ENCODE assay signal across 1 cellular context in the genomic region with DNA sequence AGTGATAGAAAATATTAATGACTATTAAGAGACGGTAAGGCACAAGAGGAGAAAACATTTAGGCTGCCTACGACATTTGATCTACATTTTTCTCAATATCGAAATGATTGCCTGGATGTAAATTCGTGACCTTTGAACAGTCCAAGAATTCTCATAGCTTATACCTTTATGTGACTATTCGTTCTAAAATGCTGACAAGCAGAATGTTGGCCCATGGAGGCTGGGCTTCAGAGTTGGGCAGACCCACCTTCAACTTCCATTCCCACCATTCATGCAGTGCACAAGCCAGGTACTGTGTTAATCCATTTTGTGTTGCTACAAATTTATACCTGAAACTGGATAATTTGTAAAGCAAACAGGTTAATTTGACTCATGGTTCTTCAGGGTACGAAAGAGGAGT.
TF ChIP-seq lines count a peak whose summit lies in the region.

No MANE protein-coding gene starts in this region.

TF ChIP-seq in K562, 482 proteins besides CTCF, POLR2A, EP300 and RAD21:
- TF ChIP-seq, protein P1, sequence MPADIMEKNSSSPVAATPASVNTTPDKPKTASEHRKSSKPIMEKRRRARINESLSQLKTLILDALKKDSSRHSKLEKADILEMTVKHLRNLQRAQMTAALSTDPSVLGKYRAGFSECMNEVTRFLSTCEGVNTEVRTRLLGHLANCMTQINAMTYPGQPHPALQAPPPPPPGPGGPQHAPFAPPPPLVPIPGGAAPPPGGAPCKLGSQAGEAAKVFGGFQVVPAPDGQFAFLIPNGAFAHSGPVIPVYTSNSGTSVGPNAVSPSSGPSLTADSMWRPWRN (IDR thresholded peaks at IDR 0.05; ENCODE audit: low read depth), result no peak
- TF ChIP-seq ZNF316 (IDR thresholded peaks at IDR 0.05) (peak; percentile 17; the same call in 1 of the 2 replicates), ZNF282 (CRISPR knock-in tag; IDR thresholded peaks at IDR 0.05) (no peak)
